ENCODE assay signal across 2 cellular contexts in the genomic region with DNA sequence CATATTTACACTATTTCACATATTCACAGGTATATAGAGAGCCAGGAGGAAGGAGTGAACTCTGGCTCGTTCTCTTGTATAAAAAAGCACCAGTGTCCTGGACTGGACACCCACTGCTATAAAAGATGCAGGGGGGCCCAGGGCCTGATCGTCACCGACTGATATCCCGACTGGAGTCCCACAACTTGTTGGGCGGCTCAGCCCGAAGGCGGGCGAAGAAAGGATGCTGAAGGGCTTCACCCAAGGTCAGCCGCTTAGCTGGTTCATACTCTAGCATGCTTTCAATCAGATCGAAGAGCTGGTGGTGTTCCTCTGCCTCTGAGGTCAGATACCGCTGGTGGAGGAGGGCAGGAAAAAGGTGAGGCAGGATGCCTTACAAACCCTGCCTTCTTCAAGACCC.
TF ChIP-seq lines count a peak whose summit lies in the region.

No MANE protein-coding gene starts in this region.

TF ChIP-seq in SK-N-SH, 30 proteins besides CTCF, POLR2A, EP300 and RAD21 (continued from another document):
- no peak for TF ChIP-seq FOXJ3 (CRISPR knock-in tag; IDR thresholded peaks at IDR 0.05)
- TF ChIP-seq, protein P1, sequence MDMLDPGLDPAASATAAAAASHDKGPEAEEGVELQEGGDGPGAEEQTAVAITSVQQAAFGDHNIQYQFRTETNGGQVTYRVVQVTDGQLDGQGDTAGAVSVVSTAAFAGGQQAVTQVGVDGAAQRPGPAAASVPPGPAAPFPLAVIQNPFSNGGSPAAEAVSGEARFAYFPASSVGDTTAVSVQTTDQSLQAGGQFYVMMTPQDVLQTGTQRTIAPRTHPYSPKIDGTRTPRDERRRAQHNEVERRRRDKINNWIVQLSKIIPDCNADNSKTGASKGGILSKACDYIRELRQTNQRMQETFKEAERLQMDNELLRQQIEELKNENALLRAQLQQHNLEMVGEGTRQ (IDR thresholded peaks at IDR 0.05; ENCODE audit: borderline replicate concordance, low read depth, low read length), result no peak
- TF ChIP-seq, protein P2, sequence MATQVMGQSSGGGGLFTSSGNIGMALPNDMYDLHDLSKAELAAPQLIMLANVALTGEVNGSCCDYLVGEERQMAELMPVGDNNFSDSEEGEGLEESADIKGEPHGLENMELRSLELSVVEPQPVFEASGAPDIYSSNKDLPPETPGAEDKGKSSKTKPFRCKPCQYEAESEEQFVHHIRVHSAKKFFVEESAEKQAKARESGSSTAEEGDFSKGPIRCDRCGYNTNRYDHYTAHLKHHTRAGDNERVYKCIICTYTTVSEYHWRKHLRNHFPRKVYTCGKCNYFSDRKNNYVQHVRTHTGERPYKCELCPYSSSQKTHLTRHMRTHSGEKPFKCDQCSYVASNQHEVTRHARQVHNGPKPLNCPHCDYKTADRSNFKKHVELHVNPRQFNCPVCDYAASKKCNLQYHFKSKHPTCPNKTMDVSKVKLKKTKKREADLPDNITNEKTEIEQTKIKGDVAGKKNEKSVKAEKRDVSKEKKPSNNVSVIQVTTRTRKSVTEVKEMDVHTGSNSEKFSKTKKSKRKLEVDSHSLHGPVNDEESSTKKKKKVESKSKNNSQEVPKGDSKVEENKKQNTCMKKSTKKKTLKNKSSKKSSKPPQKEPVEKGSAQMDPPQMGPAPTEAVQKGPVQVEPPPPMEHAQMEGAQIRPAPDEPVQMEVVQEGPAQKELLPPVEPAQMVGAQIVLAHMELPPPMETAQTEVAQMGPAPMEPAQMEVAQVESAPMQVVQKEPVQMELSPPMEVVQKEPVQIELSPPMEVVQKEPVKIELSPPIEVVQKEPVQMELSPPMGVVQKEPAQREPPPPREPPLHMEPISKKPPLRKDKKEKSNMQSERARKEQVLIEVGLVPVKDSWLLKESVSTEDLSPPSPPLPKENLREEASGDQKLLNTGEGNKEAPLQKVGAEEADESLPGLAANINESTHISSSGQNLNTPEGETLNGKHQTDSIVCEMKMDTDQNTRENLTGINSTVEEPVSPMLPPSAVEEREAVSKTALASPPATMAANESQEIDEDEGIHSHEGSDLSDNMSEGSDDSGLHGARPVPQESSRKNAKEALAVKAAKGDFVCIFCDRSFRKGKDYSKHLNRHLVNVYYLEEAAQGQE (IDR thresholded peaks at IDR 0.05; ENCODE audit: low read depth, low read length), result no peak
- no peak for TF ChIP-seq JUND (IDR thresholded peaks at IDR 0.05)
- no peak for TF ChIP-seq ZBTB33 (IDR thresholded peaks at IDR 0.05; ENCODE audit: borderline replicate concordance, low read depth)
- no peak for TF ChIP-seq POLR2AphosphoS5 (IDR thresholded peaks at IDR 0.05; ENCODE audit: low read depth, low read length)
- no peak for TF ChIP-seq RXRA (IDR thresholded peaks at IDR 0.05; ENCODE audit: borderline replicate concordance, low read depth)
- TF ChIP-seq TAF1 (IDR thresholded peaks at IDR 0.05; ENCODE audit: borderline replicate concordance, low read depth, low read length), result no peak
- TF ChIP-seq GABPA (IDR thresholded peaks at IDR 0.05; ENCODE audit: low read depth), result no peak
- TF ChIP-seq, protein P3, sequence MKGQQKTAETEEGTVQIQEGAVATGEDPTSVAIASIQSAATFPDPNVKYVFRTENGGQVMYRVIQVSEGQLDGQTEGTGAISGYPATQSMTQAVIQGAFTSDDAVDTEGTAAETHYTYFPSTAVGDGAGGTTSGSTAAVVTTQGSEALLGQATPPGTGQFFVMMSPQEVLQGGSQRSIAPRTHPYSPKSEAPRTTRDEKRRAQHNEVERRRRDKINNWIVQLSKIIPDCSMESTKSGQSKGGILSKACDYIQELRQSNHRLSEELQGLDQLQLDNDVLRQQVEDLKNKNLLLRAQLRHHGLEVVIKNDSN (IDR thresholded peaks at IDR 0.05; ENCODE audit: borderline replicate concordance, low read depth), result no peak

TF ChIP-seq in SK-N-SH treated with all-trans-retinoic acid at 6 μM for 48 hours, 23 proteins besides CTCF, POLR2A, EP300 and RAD21 (continued from another document):
- TF ChIP-seq, protein P4, sequence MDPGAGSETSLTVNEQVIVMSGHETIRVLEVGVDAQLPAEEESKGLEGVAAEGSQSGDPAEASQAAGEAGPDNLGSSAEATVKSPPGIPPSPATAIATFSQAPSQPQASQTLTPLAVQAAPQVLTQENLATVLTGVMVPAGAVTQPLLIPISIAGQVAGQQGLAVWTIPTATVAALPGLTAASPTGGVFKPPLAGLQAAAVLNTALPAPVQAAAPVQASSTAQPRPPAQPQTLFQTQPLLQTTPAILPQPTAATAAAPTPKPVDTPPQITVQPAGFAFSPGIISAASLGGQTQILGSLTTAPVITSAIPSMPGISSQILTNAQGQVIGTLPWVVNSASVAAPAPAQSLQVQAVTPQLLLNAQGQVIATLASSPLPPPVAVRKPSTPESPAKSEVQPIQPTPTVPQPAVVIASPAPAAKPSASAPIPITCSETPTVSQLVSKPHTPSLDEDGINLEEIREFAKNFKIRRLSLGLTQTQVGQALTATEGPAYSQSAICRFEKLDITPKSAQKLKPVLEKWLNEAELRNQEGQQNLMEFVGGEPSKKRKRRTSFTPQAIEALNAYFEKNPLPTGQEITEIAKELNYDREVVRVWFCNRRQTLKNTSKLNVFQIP (CRISPR knock-in tag; IDR thresholded peaks at IDR 0.05; ENCODE audit: borderline replicate concordance, low read depth), result no peak
- TF ChIP-seq ZFP30 (CRISPR knock-in tag; IDR thresholded peaks at IDR 0.05) (no peak), GLIS3 (CRISPR knock-in tag; IDR thresholded peaks at IDR 0.05) (no peak), ZC3H10 (CRISPR knock-in tag; IDR thresholded peaks at IDR 0.05) (no peak), ZNF565 (CRISPR knock-in tag; conservative IDR thresholded peaks at IDR 0.05; ENCODE audit: low read depth) (no peak), CSDC2 (CRISPR knock-in tag; IDR thresholded peaks at IDR 0.05) (no peak), OSR1 (CRISPR knock-in tag; IDR thresholded peaks at IDR 0.05) (no peak)
- TF ChIP-seq, protein P5, sequence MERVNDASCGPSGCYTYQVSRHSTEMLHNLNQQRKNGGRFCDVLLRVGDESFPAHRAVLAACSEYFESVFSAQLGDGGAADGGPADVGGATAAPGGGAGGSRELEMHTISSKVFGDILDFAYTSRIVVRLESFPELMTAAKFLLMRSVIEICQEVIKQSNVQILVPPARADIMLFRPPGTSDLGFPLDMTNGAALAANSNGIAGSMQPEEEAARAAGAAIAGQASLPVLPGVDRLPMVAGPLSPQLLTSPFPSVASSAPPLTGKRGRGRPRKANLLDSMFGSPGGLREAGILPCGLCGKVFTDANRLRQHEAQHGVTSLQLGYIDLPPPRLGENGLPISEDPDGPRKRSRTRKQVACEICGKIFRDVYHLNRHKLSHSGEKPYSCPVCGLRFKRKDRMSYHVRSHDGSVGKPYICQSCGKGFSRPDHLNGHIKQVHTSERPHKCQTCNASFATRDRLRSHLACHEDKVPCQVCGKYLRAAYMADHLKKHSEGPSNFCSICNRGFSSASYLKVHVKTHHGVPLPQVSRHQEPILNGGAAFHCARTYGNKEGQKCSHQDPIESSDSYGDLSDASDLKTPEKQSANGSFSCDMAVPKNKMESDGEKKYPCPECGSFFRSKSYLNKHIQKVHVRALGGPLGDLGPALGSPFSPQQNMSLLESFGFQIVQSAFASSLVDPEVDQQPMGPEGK (CRISPR knock-in tag; IDR thresholded peaks at IDR 0.05; ENCODE audit: borderline replicate concordance), result no peak
- TF ChIP-seq, protein P6, sequence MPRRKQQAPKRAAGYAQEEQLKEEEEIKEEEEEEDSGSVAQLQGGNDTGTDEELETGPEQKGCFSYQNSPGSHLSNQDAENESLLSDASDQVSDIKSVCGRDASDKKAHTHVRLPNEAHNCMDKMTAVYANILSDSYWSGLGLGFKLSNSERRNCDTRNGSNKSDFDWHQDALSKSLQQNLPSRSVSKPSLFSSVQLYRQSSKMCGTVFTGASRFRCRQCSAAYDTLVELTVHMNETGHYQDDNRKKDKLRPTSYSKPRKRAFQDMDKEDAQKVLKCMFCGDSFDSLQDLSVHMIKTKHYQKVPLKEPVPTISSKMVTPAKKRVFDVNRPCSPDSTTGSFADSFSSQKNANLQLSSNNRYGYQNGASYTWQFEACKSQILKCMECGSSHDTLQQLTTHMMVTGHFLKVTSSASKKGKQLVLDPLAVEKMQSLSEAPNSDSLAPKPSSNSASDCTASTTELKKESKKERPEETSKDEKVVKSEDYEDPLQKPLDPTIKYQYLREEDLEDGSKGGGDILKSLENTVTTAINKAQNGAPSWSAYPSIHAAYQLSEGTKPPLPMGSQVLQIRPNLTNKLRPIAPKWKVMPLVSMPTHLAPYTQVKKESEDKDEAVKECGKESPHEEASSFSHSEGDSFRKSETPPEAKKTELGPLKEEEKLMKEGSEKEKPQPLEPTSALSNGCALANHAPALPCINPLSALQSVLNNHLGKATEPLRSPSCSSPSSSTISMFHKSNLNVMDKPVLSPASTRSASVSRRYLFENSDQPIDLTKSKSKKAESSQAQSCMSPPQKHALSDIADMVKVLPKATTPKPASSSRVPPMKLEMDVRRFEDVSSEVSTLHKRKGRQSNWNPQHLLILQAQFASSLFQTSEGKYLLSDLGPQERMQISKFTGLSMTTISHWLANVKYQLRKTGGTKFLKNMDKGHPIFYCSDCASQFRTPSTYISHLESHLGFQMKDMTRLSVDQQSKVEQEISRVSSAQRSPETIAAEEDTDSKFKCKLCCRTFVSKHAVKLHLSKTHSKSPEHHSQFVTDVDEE (CRISPR knock-in tag; IDR thresholded peaks at IDR 0.05), result no peak
- TF ChIP-seq, protein P7, sequence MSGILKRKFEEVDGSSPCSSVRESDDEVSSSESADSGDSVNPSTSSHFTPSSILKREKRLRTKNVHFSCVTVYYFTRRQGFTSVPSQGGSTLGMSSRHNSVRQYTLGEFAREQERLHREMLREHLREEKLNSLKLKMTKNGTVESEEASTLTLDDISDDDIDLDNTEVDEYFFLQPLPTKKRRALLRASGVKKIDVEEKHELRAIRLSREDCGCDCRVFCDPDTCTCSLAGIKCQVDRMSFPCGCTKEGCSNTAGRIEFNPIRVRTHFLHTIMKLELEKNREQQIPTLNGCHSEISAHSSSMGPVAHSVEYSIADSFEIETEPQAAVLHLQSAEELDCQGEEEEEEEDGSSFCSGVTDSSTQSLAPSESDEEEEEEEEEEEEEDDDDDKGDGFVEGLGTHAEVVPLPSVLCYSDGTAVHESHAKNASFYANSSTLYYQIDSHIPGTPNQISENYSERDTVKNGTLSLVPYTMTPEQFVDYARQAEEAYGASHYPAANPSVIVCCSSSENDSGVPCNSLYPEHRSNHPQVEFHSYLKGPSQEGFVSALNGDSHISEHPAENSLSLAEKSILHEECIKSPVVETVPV (CRISPR knock-in tag; IDR thresholded peaks at IDR 0.05), result no peak
